ENCODE assay signal across 26 cellular contexts in the genomic region with DNA sequence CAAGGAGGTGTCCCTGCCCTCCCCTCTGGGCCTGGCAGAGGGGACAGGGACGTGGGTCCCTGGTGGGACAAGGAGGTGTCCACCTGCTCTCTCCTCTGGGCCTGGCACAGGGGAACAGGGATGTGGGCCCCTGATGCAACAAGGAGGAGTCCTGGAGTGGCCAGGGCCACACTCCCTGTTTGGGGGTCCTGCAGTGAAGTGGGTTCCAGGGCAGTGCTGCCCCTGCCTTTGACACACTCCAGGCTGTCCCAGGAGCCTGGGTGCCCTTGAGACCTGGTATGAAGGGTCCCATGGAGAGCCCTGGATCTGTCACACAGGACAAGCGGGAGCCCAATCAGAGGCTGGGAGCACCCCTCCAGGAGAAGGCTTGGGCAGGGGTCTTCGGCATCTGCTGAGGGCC.
"Had no signal": no experiment of that assay in that cellular context is flagged by ENCODE, and none has a peak within 500 bp of the region (broad histone marks: within the 10 kb centered on the region; RNA-seq: fewer than 3 reads in every experiment).

No MANE protein-coding gene starts in this region.

- H3K27ac ChIP-seq: left lung, neural progenitor cell, parathyroid adenoma, right atrium auricular region, sigmoid colon, tibial nerve, uterus had no signal

- H3K36me3 Mint-ChIP-seq: mesothelial cell of epicardium; natural killer cell; stimulated activated memory B cell treated with anti-CD40 and anti-IgM and Interleukin-4, amounts not matched to agents 10 μg/mL and 1 μg/mL and 100 μg/mL, for 72 hours; type B pancreatic cell had no signal

- DNase-seq: hippocampal formation; mesendoderm; naive B cell; natural killer cell; nephron progenitor cell; small intestine; stimulated activated CD4-positive, alpha-beta T cell treated with anti-CD3 and anti-CD28 coated beads, Interleukin-1b, Interleukin-23, amount 100 ng/mL, for 48 hours; stimulated activated CD4-positive, alpha-beta T cell treated with anti-CD3 and anti-CD28 coated beads, Interleukin-2, amount 100 ng/mL, for 48 hours; stimulated activated CD4-positive, alpha-beta T cell treated with anti-CD3 and anti-CD28 coated beads, Interleukin-4, amount 100 ng/mL, for 4 hours; stimulated activated CD8-positive, alpha-beta memory T cell treated with anti-CD3 and anti-CD28 coated beads, Interleukin-4, amount 100 ng/mL, for 48 hours; stimulated activated naive CD4-positive, alpha-beta T cell treated with Interleukin-2 at 50 U/mL for 16 hours; stimulated activated naive CD8-positive, alpha-beta T cell treated with anti-CD3 and anti-CD28 coated beads, Interleukin-15, amount 100 ng/mL, for 72 hours; substantia nigra; uterus had no signal

- ATAC-seq: left colon; left lung; natural killer cell; stimulated activated memory B cell treated with anti-CD40 and anti-IgM and Interleukin-4, amounts not matched to agents 10 μg/mL and 1 μg/mL and 100 μg/mL, for 72 hours; stimulated activated naive CD8-positive, alpha-beta T cell treated with anti-CD3 and anti-CD28 coated beads, Interleukin-15, amount 100 ng/mL, for 72 hours had no signal

- H3K27me3 ChIP-seq: left lung, neural progenitor cell, right atrium auricular region, sigmoid colon, tibial nerve, uterus had no signal

- H3K4me3 ChIP-seq: left lung, lung, neural progenitor cell, right atrium auricular region, sigmoid colon, tibial nerve, uterus had no signal

- H3K4me1 Mint-ChIP-seq: naive B cell; natural killer cell; stimulated activated memory B cell treated with anti-CD40 and anti-IgM and Interleukin-4, amounts not matched to agents 10 μg/mL and 1 μg/mL and 100 μg/mL, for 72 hours; stimulated activated naive CD8-positive, alpha-beta T cell treated with anti-CD3 and anti-CD28 coated beads, Interleukin-15, amount 100 ng/mL, for 72 hours had no signal

- H3K27me3 Mint-ChIP-seq: progenitor cell of endocrine pancreas; stimulated activated naive CD8-positive, alpha-beta T cell treated with anti-CD3 and anti-CD28 coated beads, Interleukin-15, amount 100 ng/mL, for 72 hours had no signal

- H3K36me3 ChIP-seq: left lung, neural progenitor cell, right atrium auricular region, sigmoid colon, tibial nerve, uterus had no signal

- H3K27ac Mint-ChIP-seq: mesothelial cell of epicardium; naive B cell; natural killer cell; nephron progenitor cell; neural progenitor cell; progenitor cell of endocrine pancreas; stimulated activated memory B cell treated with anti-CD40 and anti-IgM and Interleukin-4, amounts not matched to agents 10 μg/mL and 1 μg/mL and 100 μg/mL, for 72 hours; stimulated activated naive CD8-positive, alpha-beta T cell treated with anti-CD3 and anti-CD28 coated beads, Interleukin-15, amount 100 ng/mL, for 72 hours; type B pancreatic cell had no signal

- H2AFZ ChIP-seq: neural progenitor cell, parathyroid adenoma had no signal

- H3K4me3 Mint-ChIP-seq: mesothelial cell of epicardium; naive B cell; natural killer cell; nephron progenitor cell; neural progenitor cell; stimulated activated memory B cell treated with anti-CD40 and anti-IgM and Interleukin-4, amounts not matched to agents 10 μg/mL and 1 μg/mL and 100 μg/mL, for 72 hours; stimulated activated naive CD8-positive, alpha-beta T cell treated with anti-CD3 and anti-CD28 coated beads, Interleukin-15, amount 100 ng/mL, for 72 hours; type B pancreatic cell had no signal

- H3K9ac ChIP-seq: neural progenitor cell, parathyroid adenoma had no signal

- H3K4me1 ChIP-seq: left lung, parathyroid adenoma, right atrium auricular region, uterus had no signal

- H3K4me2 ChIP-seq: neural progenitor cell had no signal
